ENCODE assay signal across 8 cellular contexts in genomic region chr16:3021449-3022207, GRCh38. TPM values are rescaled to one million over a fixed set of nuclear protein-coding genes. Genes with fewer than 3 reads are reported as not detected.
DNase-seq lines count a peak whose midpoint lies in the region; ATAC-seq, FAIRE-seq and TF ChIP-seq lines count a peak whose summit lies in the region.

No MANE protein-coding gene starts in this region.

- peak; percentile 55 for TF ChIP-seq CTCF in BJ (IDR thresholded peaks at IDR 0.05; ENCODE audit: insufficient read depth, low read depth, low read length)
- TF ChIP-seq CTCF in fibroblast of lung (conservative IDR thresholded peaks at IDR 0.05 in 1 of 2, IDR thresholded peaks at IDR 0.05 in 1 of 2; ENCODE audit: low read depth in 1 of 2, low read length in 2 of 2): peak; percentile 26 to 39
- peak in 2 of 3 experiments; percentile 30 to 42 for TF ChIP-seq CTCF in nephron (IDR thresholded peaks at IDR 0.05; ENCODE audit: unreplicated experiment in 3 of 3)

- H3K36me3 Mint-ChIP-seq in activated T-helper 1 cell treated with anti-CD3 and anti-CD28 coated beads, Interleukin-12 subunit alpha, Interleukin-12 subunit beta, Interleukin-2, Interleukin-4 antibody, amounts not matched to agents 30 ng/mL and 10 ng/mL and 1 ng/mL, durations not matched to agents 14 hours and 24 hours and 36 hours (ENCODE audit: low read depth): peaks cover 14% of the 10 kb centered on the region
- H3K36me3 Mint-ChIP-seq in nephron (ENCODE audit: low read depth): peaks cover 12% of the 10 kb centered on the region
- H3K36me3 Mint-ChIP-seq in stimulated activated naive CD8-positive, alpha-beta T cell treated with anti-CD3 and anti-CD28 coated beads, Interleukin-15, Interleukin-2, amounts not matched to agents 100 ng/mL and 50 ng/mL, for 24 hours (ENCODE audit: low read depth): peaks cover 12% of the 10 kb centered on the region

- H4K20me1 ChIP-seq in fibroblast of lung (ENCODE audit: control insufficient read depth, extremely low read depth, insufficient read depth, low read length): no peaks in the 10 kb centered on the region

- H3K9me3 Mint-ChIP-seq in activated T-helper 1 cell treated with anti-CD3 and anti-CD28 coated beads, Interleukin-12 subunit alpha, Interleukin-12 subunit beta, Interleukin-2, Interleukin-4 antibody, amounts not matched to agents 30 ng/mL and 10 ng/mL and 1 ng/mL, durations not matched to agents 14 hours and 24 hours and 36 hours: no peaks in the 10 kb centered on the region
- H3K9me3 Mint-ChIP-seq in nephron: no peaks in the 10 kb centered on the region
- no peaks in the 10 kb centered on the region for H3K9me3 Mint-ChIP-seq in stimulated activated naive CD8-positive, alpha-beta T cell treated with anti-CD3 and anti-CD28 coated beads, Interleukin-15, Interleukin-2, amounts not matched to agents 100 ng/mL and 50 ng/mL, for 24 hours

- H3K27ac ChIP-seq in fibroblast of lung (ENCODE audit: insufficient read depth, low read length): peak overlapping the region; percentile 99

- H2AFZ ChIP-seq in fibroblast of lung (ENCODE audit: low read length): no peak overlapping the region

- no peaks in the 10 kb centered on the region for H3K27me3 ChIP-seq in BJ (ENCODE audit: control insufficient read depth, insufficient read depth, low read length)
- H3K27me3 ChIP-seq in fibroblast of lung (ENCODE audit: control insufficient read depth, insufficient read depth, low read length): no peaks in the 10 kb centered on the region

- POLR2A ChIA-PET in BJ (lab: Charles Lee): interaction anchor here (0.6 to 1.1 kb wide), 3 partner anchors 14 to 702 kb away, joined by 3 to 15 read pairs (median 4); partner anchors contain the start of gene ZNF213
- POLR2A ChIA-PET in HEK293T (lab: Yijun Ruan, JAX): interaction anchor here (0.6 to 7.2 kb wide), 14 partner anchors 10 to 154 kb away, joined by 3 to 60 read pairs (median 4); partner anchors contain the start of genes CLDN9, FLYWCH1, MMP25 and PKMYT1

- peaks cover 20% of the 10 kb centered on the region for H3K36me3 ChIP-seq in BJ (ENCODE audit: control insufficient read depth, insufficient read depth, low read length)
- peaks cover 19% of the 10 kb centered on the region for H3K36me3 ChIP-seq in fibroblast of lung (ENCODE audit: control insufficient read depth, insufficient read depth, low read length)

- CTCF ChIA-PET in BJ (lab: Yijun Ruan, JAX): interaction anchor here (1.6 to 6.3 kb wide), 6 partner anchors 10 to 153 kb away, joined by 5 to 78 read pairs (median 14); no protein-coding TSS in a partner anchor
- CTCF ChIA-PET in HEK293T (lab: Yijun Ruan, JAX): interaction anchor here (0.6 to 4.5 kb wide), 2 partner anchors 10 to 1283 kb away, joined by 3 to 38 read pairs; no protein-coding TSS in a partner anchor

- no peak for ATAC-seq in GM19463 (IDR thresholded peaks at IDR 0.05; ENCODE audit: unreplicated experiment)

- peak overlapping the region; percentile 84 for H3K4me3 Mint-ChIP-seq in activated T-helper 1 cell treated with anti-CD3 and anti-CD28 coated beads, Interleukin-12 subunit alpha, Interleukin-12 subunit beta, Interleukin-2, Interleukin-4 antibody, amounts not matched to agents 30 ng/mL and 10 ng/mL and 1 ng/mL, durations not matched to agents 14 hours and 24 hours and 36 hours
- peak overlapping the region; percentile 90 to 92 (median 92) for H3K4me3 Mint-ChIP-seq in nephron
- H3K4me3 Mint-ChIP-seq in stimulated activated naive CD8-positive, alpha-beta T cell treated with anti-CD3 and anti-CD28 coated beads, Interleukin-15, Interleukin-2, amounts not matched to agents 100 ng/mL and 50 ng/mL, for 24 hours: peak overlapping the region; percentile 85

- intact Hi-C loops in activated T-helper 1 cell treated with anti-CD3 and anti-CD28 coated beads, Interleukin-12 subunit alpha, Interleukin-12 subunit beta, Interleukin-2, Interleukin-4 antibody, amounts not matched to agents 30 ng/mL and 10 ng/mL and 1 ng/mL, durations not matched to agents 14 hours and 24 hours and 36 hours (cut with micrococcal nuclease): loop anchor here (1.0 to 2.0 kb wide), 3 partner anchors 53 to 243 kb away; partner anchors contain the start of gene PAQR4

- H3K9ac ChIP-seq in fibroblast of lung (ENCODE audit: insufficient read depth, low read length): peak overlapping the region; percentile 99

- peaks cover 35% of the 10 kb centered on the region for H3K4me1 Mint-ChIP-seq in activated T-helper 1 cell treated with anti-CD3 and anti-CD28 coated beads, Interleukin-12 subunit alpha, Interleukin-12 subunit beta, Interleukin-2, Interleukin-4 antibody, amounts not matched to agents 30 ng/mL and 10 ng/mL and 1 ng/mL, durations not matched to agents 14 hours and 24 hours and 36 hours (ENCODE audit: low read depth)
- peaks cover 33% of the 10 kb centered on the region for H3K4me1 Mint-ChIP-seq in nephron
- H3K4me1 Mint-ChIP-seq in stimulated activated naive CD8-positive, alpha-beta T cell treated with anti-CD3 and anti-CD28 coated beads, Interleukin-15, Interleukin-2, amounts not matched to agents 100 ng/mL and 50 ng/mL, for 24 hours (ENCODE audit: low read depth): peaks cover 52% of the 10 kb centered on the region

- peaks cover 12% of the 10 kb centered on the region for H3K27me3 Mint-ChIP-seq in activated T-helper 1 cell treated with anti-CD3 and anti-CD28 coated beads, Interleukin-12 subunit alpha, Interleukin-12 subunit beta, Interleukin-2, Interleukin-4 antibody, amounts not matched to agents 30 ng/mL and 10 ng/mL and 1 ng/mL, durations not matched to agents 14 hours and 24 hours and 36 hours (ENCODE audit: insufficient read depth)
- peaks cover 33% of the 10 kb centered on the region for H3K27me3 Mint-ChIP-seq in nephron (ENCODE audit: low read depth)
- H3K27me3 Mint-ChIP-seq in stimulated activated naive CD8-positive, alpha-beta T cell treated with anti-CD3 and anti-CD28 coated beads, Interleukin-15, Interleukin-2, amounts not matched to agents 100 ng/mL and 50 ng/mL, for 24 hours: no peaks in the 10 kb centered on the region

- peak overlapping the region; percentile 86 for H3K4me2 ChIP-seq in fibroblast of lung (ENCODE audit: extremely low read depth, insufficient read depth, low read length)

- H3K27ac Mint-ChIP-seq in activated T-helper 1 cell treated with anti-CD3 and anti-CD28 coated beads, Interleukin-12 subunit alpha, Interleukin-12 subunit beta, Interleukin-2, Interleukin-4 antibody, amounts not matched to agents 30 ng/mL and 10 ng/mL and 1 ng/mL, durations not matched to agents 14 hours and 24 hours and 36 hours: peak overlapping the region; percentile 91
- H3K27ac Mint-ChIP-seq in nephron: peak overlapping the region; percentile 85 to 96 (median 87)
- H3K27ac Mint-ChIP-seq in stimulated activated naive CD8-positive, alpha-beta T cell treated with anti-CD3 and anti-CD28 coated beads, Interleukin-15, Interleukin-2, amounts not matched to agents 100 ng/mL and 50 ng/mL, for 24 hours: peak overlapping the region; percentile 97

- DNase-seq in BJ (ENCODE audit: low read depth) (peak; percentile 68), HEK293T (ENCODE audit: extremely low spot score) (peak; percentile 67), RCC 7860 (ENCODE audit: low spot score) (peak; percentile 97), fibroblast of lung (ENCODE audit: low read depth in 2 of 2) (peak; percentile 88 to 96)
- DNase-seq in activated T-helper 1 cell treated with anti-CD3 and anti-CD28 coated beads, Interleukin-12 subunit alpha, Interleukin-12 subunit beta, Interleukin-2, Interleukin-4 antibody, amounts not matched to agents 30 ng/mL and 10 ng/mL and 1 ng/mL, durations not matched to agents 14 hours and 24 hours and 36 hours (ENCODE audit: low spot score): peak; percentile 60

- H3K4me1 ChIP-seq in fibroblast of lung (ENCODE audit: control insufficient read depth, extremely low read depth, insufficient read depth, low read length): peaks cover 7% of the 10 kb centered on the region

- H3K9me3 ChIP-seq in fibroblast of lung (ENCODE audit: control insufficient read depth, insufficient read depth, low read depth, low read length): no peaks in the 10 kb centered on the region

- peaks cover 2% of the 10 kb centered on the region for H3K79me2 ChIP-seq in fibroblast of lung (ENCODE audit: control insufficient read depth, insufficient read depth, low read length)

- H3K4me3 ChIP-seq in BJ (ENCODE audit: low read depth, low read length) (peak overlapping the region; percentile 97), fibroblast of lung (replicated peaks in 1 of 4; ENCODE audit: control extremely low read depth in 1 of 4, insufficient read depth in 1 of 4, low read depth in 3 of 4, low read length in 4 of 4) (peak overlapping the region; percentile 54 to 100 (median 96))

- peak; percentile 93 for FAIRE-seq in RCC 7860 (lab: Jason Lieb, UNC)

RNA-seq across cellular contexts. Expression of gene TNFRSF12A, which starts 1.5 kb away (rescaled TPM):
- polyA plus RNA-seq in BJ (2011; rRNA removed) (218 and 282 TPM in 2 replicates), fibroblast of lung (80.7 and 110 TPM in 2 replicates)
- polyA minus RNA-seq in BJ (2011; rRNA and poly(A)+ RNA removed): 74.1 and 102 TPM in 2 replicates
- 4.9 and 5.5 TPM in 2 replicates for total RNA-seq in activated T-helper 1 cell treated with anti-CD3 and anti-CD28 coated beads, Interleukin-12 subunit alpha, Interleukin-12 subunit beta, Interleukin-2, Interleukin-4 antibody, amounts not matched to agents 30 ng/mL and 10 ng/mL and 1 ng/mL, durations not matched to agents 14 hours and 24 hours and 36 hours
- total RNA-seq in fibroblast of lung: 159 and 196 TPM in 2 replicates
- polyA plus RNA-seq in fibroblast of lung (2012): 155 and 264 TPM in 2 replicates
- 49.2 and 66.2 TPM in 2 replicates for polyA minus RNA-seq in fibroblast of lung (ENCODE audit: low replicate concordance)

RNA-seq across cellular contexts. Expression of gene HCFC1R1, which starts 2.1 kb away (rescaled TPM):
- 26.2 and 33.7 TPM in 2 replicates for polyA plus RNA-seq in BJ (2011; rRNA removed)
- polyA minus RNA-seq in BJ (2011; rRNA and poly(A)+ RNA removed): 18.4 and 22.0 TPM in 2 replicates
- total RNA-seq in activated T-helper 1 cell treated with anti-CD3 and anti-CD28 coated beads, Interleukin-12 subunit alpha, Interleukin-12 subunit beta, Interleukin-2, Interleukin-4 antibody, amounts not matched to agents 30 ng/mL and 10 ng/mL and 1 ng/mL, durations not matched to agents 14 hours and 24 hours and 36 hours: 30.0 and 30.9 TPM in 2 replicates
- total RNA-seq in fibroblast of lung: 36.0 and 75.5 TPM in 2 replicates
- polyA plus RNA-seq in fibroblast of lung: 44.9 and 58.0 TPM in 2 replicates
- 219 and 305 TPM in 2 replicates for polyA plus RNA-seq in fibroblast of lung (2012)
- 66.1 and 106 TPM in 2 replicates for polyA minus RNA-seq in fibroblast of lung (ENCODE audit: low replicate concordance)

RNA-seq across cellular contexts. Expression of gene THOC6, which starts 2.2 kb away (rescaled TPM):
- polyA plus RNA-seq in BJ (2011; rRNA removed): 11.0 and 20.5 TPM in 2 replicates
- polyA minus RNA-seq in BJ (2011; rRNA and poly(A)+ RNA removed): 11.3 and 15.4 TPM in 2 replicates
- total RNA-seq in activated T-helper 1 cell treated with anti-CD3 and anti-CD28 coated beads, Interleukin-12 subunit alpha, Interleukin-12 subunit beta, Interleukin-2, Interleukin-4 antibody, amounts not matched to agents 30 ng/mL and 10 ng/mL and 1 ng/mL, durations not matched to agents 14 hours and 24 hours and 36 hours: 48.3 and 49.0 TPM in 2 replicates
- total RNA-seq in fibroblast of lung: 25.4 and 26.6 TPM in 2 replicates
- polyA plus RNA-seq in fibroblast of lung: 17.6 and 19.7 TPM in 2 replicates
- polyA plus RNA-seq in fibroblast of lung (2012): 23.8 and 28.3 TPM in 2 replicates
- 35.4 and 45.0 TPM in 2 replicates for polyA minus RNA-seq in fibroblast of lung (ENCODE audit: low replicate concordance)

RNA-seq across cellular contexts. Expression of gene CLDN6, which starts 3.6 kb away (rescaled TPM):
- 0.12 TPM in 1 of 2 replicates, not detected in the other for polyA plus RNA-seq in BJ (2011; rRNA removed)
- polyA minus RNA-seq in BJ (2011; rRNA and poly(A)+ RNA removed): not detected in 2 replicates
- not detected in 2 replicates for total RNA-seq in activated T-helper 1 cell treated with anti-CD3 and anti-CD28 coated beads, Interleukin-12 subunit alpha, Interleukin-12 subunit beta, Interleukin-2, Interleukin-4 antibody, amounts not matched to agents 30 ng/mL and 10 ng/mL and 1 ng/mL, durations not matched to agents 14 hours and 24 hours and 36 hours
- total RNA-seq in fibroblast of lung: 0.26 TPM in 1 of 2 replicates, not detected in the other
- 0.03 TPM in 1 of 2 replicates, not detected in the other for polyA plus RNA-seq in fibroblast of lung
- 0.10 TPM in 1 of 2 replicates, not detected in the other for polyA plus RNA-seq in fibroblast of lung (2012)
- polyA minus RNA-seq in fibroblast of lung (ENCODE audit: low replicate concordance): not detected in 2 replicates

RNA-seq across cellular contexts. Expression of gene CLDN9, which starts 8.9 kb away (rescaled TPM):
- polyA plus RNA-seq in BJ (2011; rRNA removed): not detected in 2 replicates
- polyA minus RNA-seq in BJ (2011; rRNA and poly(A)+ RNA removed): not detected in 2 replicates
- total RNA-seq in activated T-helper 1 cell treated with anti-CD3 and anti-CD28 coated beads, Interleukin-12 subunit alpha, Interleukin-12 subunit beta, Interleukin-2, Interleukin-4 antibody, amounts not matched to agents 30 ng/mL and 10 ng/mL and 1 ng/mL, durations not matched to agents 14 hours and 24 hours and 36 hours: not detected in 2 replicates
- total RNA-seq in fibroblast of lung: not detected in 2 replicates
- not detected in 2 replicates for polyA plus RNA-seq in fibroblast of lung
- polyA plus RNA-seq in fibroblast of lung (2012): not detected in 2 replicates
- polyA minus RNA-seq in fibroblast of lung (ENCODE audit: low replicate concordance): 0.19 TPM in 1 of 2 replicates, not detected in the other

Comparison
In these comparisons a context has a peak if more than half of its experiments do, and no peak if none do; other contexts are left out.
1. RNA of gene TNFRSF12A, which starts 1.5 kb away (total RNA-seq): 159 to 196 TPM in fibroblast of lung; 4.9 to 5.5 TPM in activated T-helper 1 cell treated with anti-CD3 and anti-CD28 coated beads, Interleukin-12 subunit alpha, Interleukin-12 subunit beta, Interleukin-2, Interleukin-4 antibody, amounts not matched to agents 30 ng/mL and 10 ng/mL and 1 ng/mL, durations not matched to agents 14 hours and 24 hours and 36 hours; every median in the first group is over 10 times any median in the second.
2. Peak in every context shown above with its lines, with median percentiles within 50 percentile points of each other: DNase-seq, CTCF ChIP-seq, H3K27ac Mint-ChIP-seq and H3K4me3 Mint-ChIP-seq.